28 cellular contexts compared by ENCODE assay signal in genomic region chr10:76342996-76343395, GRCh38.
"Had no signal": no experiment of that assay in that cellular context is flagged by ENCODE, and none has a peak within 500 bp of the region (broad histone marks: within the 10 kb centered on the region; RNA-seq: fewer than 3 reads in every experiment).

No MANE protein-coding gene starts in this region.

- H3K36me3 Mint-ChIP-seq: memory B cell; naive thymus-derived CD4-positive, alpha-beta T cell had no signal

- H3K4me3 ChIP-seq: colonic mucosa, esophagus squamous epithelium, gastrocnemius medialis, heart right ventricle, lung had no signal

- ATAC-seq: effector memory CD8-positive, alpha-beta T cell; esophagus mucosa; gastrocnemius medialis; heart right ventricle; left colon; left lobe of liver; left ventricle myocardium superior; naive thymus-derived CD4-positive, alpha-beta T cell had no signal

- H3K27ac Mint-ChIP-seq: dendritic cell treated with granulocyte-macrophage colony-stimulating factor and Interleukin-4, amounts not matched to agents 40 ng/mL and 50 ng/mL, for 4 days; effector memory CD8-positive, alpha-beta T cell; endodermal cell; memory B cell; naive thymus-derived CD4-positive, alpha-beta T cell had no signal

- H3K36me3 ChIP-seq: colonic mucosa, esophagus squamous epithelium, gastrocnemius medialis, heart right ventricle had no signal

- DNase-seq: colonic mucosa; cortex of kidney; effector CD8-positive, alpha-beta T cell; effector memory CD8-positive, alpha-beta T cell; endodermal cell; erythroblast; esophagus squamous epithelium; foreskin fibroblast; foreskin melanocyte; gastrocnemius medialis; glutamatergic neuron; head of caudate nucleus; heart right ventricle; hippocampal formation; kidney; kidney glomerular epithelial cell; left colon; left ventricle myocardium superior; mammary epithelial cell; mesendoderm; midbrain; naive thymus-derived CD4-positive, alpha-beta T cell had no signal

- H3K27ac ChIP-seq: colonic mucosa, epithelial cell of prostate, esophagus squamous epithelium, gastrocnemius medialis, heart right ventricle had no signal

- H3K9me3 ChIP-seq: colonic mucosa, esophagus squamous epithelium, gastrocnemius medialis had no signal

- H3K4me1 ChIP-seq: esophagus squamous epithelium, gastrocnemius medialis had no signal

- H3K4me1 Mint-ChIP-seq: endodermal cell; memory B cell; naive thymus-derived CD4-positive, alpha-beta T cell had no signal

- H3K4me3 Mint-ChIP-seq: dendritic cell treated with granulocyte-macrophage colony-stimulating factor and Interleukin-4, amounts not matched to agents 40 ng/mL and 50 ng/mL, for 4 days; effector memory CD8-positive, alpha-beta T cell; endodermal cell; memory B cell; naive thymus-derived CD4-positive, alpha-beta T cell had no signal

- H3K9me3 Mint-ChIP-seq: dendritic cell treated with granulocyte-macrophage colony-stimulating factor and Interleukin-4, amounts not matched to agents 40 ng/mL and 50 ng/mL, for 4 days; memory B cell had no signal

- H3K27me3 ChIP-seq: colonic mucosa, esophagus squamous epithelium, gastrocnemius medialis, heart right ventricle had no signal

- H3K27me3 Mint-ChIP-seq: dendritic cell treated with granulocyte-macrophage colony-stimulating factor and Interleukin-4, amounts not matched to agents 40 ng/mL and 50 ng/mL, for 4 days; effector memory CD8-positive, alpha-beta T cell; memory B cell; naive thymus-derived CD4-positive, alpha-beta T cell had no signal
